In genomic region chr15:64989331-64990167, GRCh38 we compare ENCODE assay signal across 8 cellular contexts. TPM values are rescaled to one million over a fixed set of nuclear protein-coding genes. Genes with fewer than 3 reads are reported as not detected.
DNase-seq lines count a peak whose midpoint lies in the region; FAIRE-seq and TF ChIP-seq lines count a peak whose summit lies in the region.

A gene with protein sequence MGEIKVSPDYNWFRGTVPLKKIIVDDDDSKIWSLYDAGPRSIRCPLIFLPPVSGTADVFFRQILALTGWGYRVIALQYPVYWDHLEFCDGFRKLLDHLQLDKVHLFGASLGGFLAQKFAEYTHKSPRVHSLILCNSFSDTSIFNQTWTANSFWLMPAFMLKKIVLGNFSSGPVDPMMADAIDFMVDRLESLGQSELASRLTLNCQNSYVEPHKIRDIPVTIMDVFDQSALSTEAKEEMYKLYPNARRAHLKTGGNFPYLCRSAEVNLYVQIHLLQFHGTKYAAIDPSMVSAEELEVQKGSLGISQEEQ (minus strand): TSS chr15:64989914. CDS start chr15:64983569, 6,345 bp downstream.

- H3K27ac ChIP-seq in neuronal stem cell (replicated peaks; ENCODE audit: low read length), result peak within 1 kb of the TSS; percentile 79
- H3K27ac ChIP-seq in subcutaneous abdominal adipose tissue (ENCODE audit: low read depth, low read length), result peak within 1 kb of the TSS; percentile 83

- H3K27me3 ChIP-seq in neuronal stem cell (ENCODE audit: control insufficient read depth in 3 of 3, insufficient read depth in 3 of 3, low read depth in 1 of 3, low read length in 3 of 3) (no peaks in the 10 kb centered on the region), subcutaneous abdominal adipose tissue (ENCODE audit: control insufficient read depth in 5 of 5, insufficient read depth in 4 of 5, low read length in 5 of 5) (no peaks in the 10 kb centered on the region)

- H3K18ac ChIP-seq in neuronal stem cell (ENCODE audit: low read length), result peak within 1 kb of the TSS; percentile 96

- H3K4me3 ChIP-seq in neuronal stem cell (ENCODE audit: low read length in 2 of 2) (peak within 1 kb of the TSS; percentile 94 to 95), subcutaneous abdominal adipose tissue (ENCODE audit: low read depth in 1 of 5, low read length in 5 of 5) (peak within 1 kb of the TSS; percentile 80 to 99 (median 97))

- peaks cover 3% of the 10 kb centered on the region for H3K79me1 ChIP-seq in neuronal stem cell (ENCODE audit: low read depth, low read length)

- peaks cover 50% of the 10 kb centered on the region for H3K4me1 Mint-ChIP-seq in HFFc6 (ENCODE audit: low read depth)

- H3K9ac ChIP-seq in neuronal stem cell (ENCODE audit: low read depth, low read length, poor library complexity), result peak within 1 kb of the TSS; percentile 95
- H3K9ac ChIP-seq in subcutaneous abdominal adipose tissue (ENCODE audit: low read length in 5 of 5), result peak within 1 kb of the TSS; percentile 16 to 94 (median 88)

- H2AFZ ChIP-seq in neuronal stem cell (ENCODE audit: low read length), result peak within 1 kb of the TSS; percentile 96

- TF ChIP-seq CTCF in HFFc6 (IDR thresholded peaks at IDR 0.05), result no peak

- DNase-seq in GM04504 (ENCODE audit: low read depth) (peak; percentile 81), HFFc6 (peak; percentile 84), NAMALWA (ENCODE audit: low spot score) (peak; percentile 96), SK-MEL-5 (ENCODE audit: low read depth, low spot score) (peak; percentile 95), frontal cortex (ENCODE audit: low spot score in 2 of 2) (peak; percentile 93 to 95), neuronal stem cell (ENCODE audit: low spot score) (peak; percentile 85)
- peak; percentile 93 for DNase-seq in activated naive CD4-positive, alpha-beta T cell treated with Interleukin-2 at 50 U/mL for 16 hours

- H3K23ac ChIP-seq in neuronal stem cell (ENCODE audit: low read depth, low read length, poor library complexity), result peak within 1 kb of the TSS; percentile 95

- H3K36me3 ChIP-seq in neuronal stem cell (replicated peaks in 1 of 2; ENCODE audit: control insufficient read depth in 2 of 2, insufficient read depth in 2 of 2, low read length in 2 of 2), result peaks cover 0 to 10% of the 10 kb centered on the region in 2 donors
- H3K36me3 ChIP-seq in subcutaneous abdominal adipose tissue (ENCODE audit: control insufficient read depth in 5 of 5, insufficient read depth in 5 of 5, low read length in 5 of 5), result no peaks in the 10 kb centered on the region

- peak within 1 kb of the TSS; percentile 91 for H2BK15ac ChIP-seq in neuronal stem cell (ENCODE audit: low read length)

- in situ Hi-C loops in SK-MEL-5 (cut with HindIII; ENCODE audit: low pct_unique_long_range_greater_than_20kb, low sequenced_read_pairs), result no loop called here

- peak within 1 kb of the TSS; percentile 89 for H3K4me2 ChIP-seq in neuronal stem cell (ENCODE audit: insufficient read depth, low read length, poor library complexity, severe bottlenecking)

- no CpG with 5 or more reads among the region's 78 CpGs for WGBS in neuronal stem cell (ENCODE audit: extremely low coverage in 2 of 2, insufficient read length in 2 of 2, insufficient replicate concordance in 1 of 2), 2 donors

- H3K9me3 ChIP-seq in neuronal stem cell (replicated peaks in 1 of 2; ENCODE audit: control insufficient read depth in 2 of 2, insufficient read depth in 1 of 2, low read depth in 1 of 2, low read length in 2 of 2), result no peaks in the 10 kb centered on the region
- H3K9me3 ChIP-seq in subcutaneous abdominal adipose tissue (ENCODE audit: control insufficient read depth in 5 of 5, low read length in 5 of 5), result no peaks in the 10 kb centered on the region

- H3K9me3 Mint-ChIP-seq in HFFc6, result no peaks in the 10 kb centered on the region

- peak within 1 kb of the TSS; percentile 94 for H2BK5ac ChIP-seq in neuronal stem cell (ENCODE audit: low read length)

- H2BK120ac ChIP-seq in neuronal stem cell (ENCODE audit: low read depth, low read length), result peak within 1 kb of the TSS; percentile 72

- H3K27me3 Mint-ChIP-seq in HFFc6 (ENCODE audit: insufficient read depth), result peaks cover 1% of the 10 kb centered on the region; the same call in 1 of the 2 replicates

- H4K8ac ChIP-seq in neuronal stem cell (ENCODE audit: low read depth, low read length), result no peak within 1 kb of the TSS

- no peak for FAIRE-seq in frontal cortex (lab: Jason Lieb, UNC)

- peak within 1 kb of the TSS; percentile 94 for H3K14ac ChIP-seq in neuronal stem cell (ENCODE audit: low read length)

- H3K4me1 ChIP-seq in neuronal stem cell (ENCODE audit: control insufficient read depth in 2 of 2, insufficient read depth in 1 of 2, low read depth in 1 of 2, low read length in 2 of 2) (peaks cover 3 to 4% of the 10 kb centered on the region in 2 donors), subcutaneous abdominal adipose tissue (ENCODE audit: control insufficient read depth in 5 of 5, insufficient read depth in 5 of 5, low read length in 5 of 5) (peaks cover 1 to 40% (median 33%) of the 10 kb centered on the region in 5 donors)

- H3K27ac Mint-ChIP-seq in HFFc6, result peak within 1 kb of the TSS; percentile 98

- H3K4me3 Mint-ChIP-seq in HFFc6, result peak within 1 kb of the TSS; percentile 100

- peaks cover 8% of the 10 kb centered on the region; the same call in 1 of the 2 replicates for H3K36me3 Mint-ChIP-seq in HFFc6 (ENCODE audit: low read depth)

- peak within 1 kb of the TSS; percentile 72 for H4K91ac ChIP-seq in neuronal stem cell (ENCODE audit: low read depth, low read length, poor library complexity)

- no peak within 1 kb of the TSS for H2BK12ac ChIP-seq in neuronal stem cell (ENCODE audit: low read length)

- no peak within 1 kb of the TSS for H2AK5ac ChIP-seq in neuronal stem cell (ENCODE audit: low read depth, low read length)

- H3K4ac ChIP-seq in neuronal stem cell (ENCODE audit: low read length), result peak within 1 kb of the TSS; percentile 84

RNA-seq across cellular contexts. Expression of the gene that starts here (rescaled TPM):
- total RNA-seq in HFFc6 (2021; fragmentation: NEBNext Ultra II Directional; extraction: Animal tissue kit (Norgen Biotek cat#: 25700)), result 10 to 100 TPM; 66.4 to 91.3 (median 78.3) TPM
- 61.6 and 64.9 TPM in 2 replicates for total RNA-seq in SK-MEL-5 (2014; rRNA removed; shearing (Covaris generic))
- polyA plus RNA-seq in SK-MEL-5 (2015; cell fraction: cytosol; rRNA removed), result 126 and 130 TPM in 2 replicates
- 34.1 and 43.9 TPM in 2 replicates for polyA plus RNA-seq in SK-MEL-5 (2015; cell fraction: nucleus; rRNA removed)
- total RNA-seq in frontal cortex, result 58.7 TPM
- polyA plus RNA-seq in neuronal stem cell (2013, experiment 1 of 2), result 73.0 TPM
- polyA plus RNA-seq in neuronal stem cell (2013, experiment 2 of 2), result 75.2 TPM

Comparison
In these comparisons a context has a peak if more than half of its experiments do, and no peak if none do; other contexts are left out.
1. Peak in every context shown above with its lines: DNase-seq, H3K4me3 ChIP-seq and H3K27ac ChIP-seq.